ENCODE assay signal across 8 cellular contexts in genomic region chr5:140176028-140176382, GRCh38. TPM values are rescaled to one million over a fixed set of nuclear protein-coding genes. Genes with fewer than 3 reads are reported as not detected.
A peak's percentile ranks its signal among the peaks of the same experiment; 100 is the strongest.
DNase-seq lines count a peak whose midpoint lies in the region; ATAC-seq and TF ChIP-seq lines count a peak whose summit lies in the region.

No MANE protein-coding gene starts in this region.

- BruUV-seq in OCI-LY7 (replicated peaks; lab: Mats Ljungman, UMichigan), result no TSS peak

- no peaks in the 10 kb centered on the region for H3K9me3 Mint-ChIP-seq in CD4-positive, alpha-beta memory T cell
- no peaks in the 10 kb centered on the region for H3K9me3 Mint-ChIP-seq in endodermal cell

- peak overlapping the region; percentile 92 to 99 (median 95) for H3K27ac Mint-ChIP-seq in CD4-positive, alpha-beta memory T cell
- peak overlapping the region; percentile 94 for H3K27ac Mint-ChIP-seq in endodermal cell

- H3K9me3 ChIP-seq in CD4-positive, alpha-beta memory T cell (ENCODE audit: control insufficient read depth in 1 of 2, low read length in 2 of 2), result no peaks in the 10 kb centered on the region
- H3K9me3 ChIP-seq in OCI-LY7 (ENCODE audit: low read length), result no peaks in the 10 kb centered on the region
- no peaks in the 10 kb centered on the region for H3K9me3 ChIP-seq in endodermal cell (ENCODE audit: control insufficient read depth, low read length)
- H3K9me3 ChIP-seq in neutrophil, result no peaks in the 10 kb centered on the region

- peak overlapping the region; percentile 47 to 77 for H3K4me3 ChIP-seq in CD4-positive, alpha-beta memory T cell (ENCODE audit: low read length in 2 of 2)
- peak overlapping the region; percentile 94 for H3K4me3 ChIP-seq in OCI-LY7 (ENCODE audit: low read depth, low read length, poor library complexity, severe bottlenecking)
- peak overlapping the region; percentile 99 for H3K4me3 ChIP-seq in endodermal cell (ENCODE audit: low read length)
- H3K4me3 ChIP-seq in neutrophil (ENCODE audit: low read depth in 1 of 2, low read length in 1 of 2), result peak overlapping the region; percentile 62 to 67

- peak overlapping the region; percentile 84 to 94 (median 90) for H3K4me3 Mint-ChIP-seq in CD4-positive, alpha-beta memory T cell
- H3K4me3 Mint-ChIP-seq in endodermal cell, result peak overlapping the region; percentile 88

- H3K27me3 ChIP-seq in CD4-positive, alpha-beta memory T cell (ENCODE audit: insufficient read depth, low read length), result no peaks in the 10 kb centered on the region
- H3K27me3 ChIP-seq in endodermal cell (ENCODE audit: control insufficient read depth, insufficient read depth, low read length, poor library complexity, severe bottlenecking) (peaks cover 25% of the 10 kb centered on the region), neutrophil (no peaks in the 10 kb centered on the region)

- ATAC-seq in GM21390 (IDR thresholded peaks at IDR 0.05; ENCODE audit: unreplicated experiment) (no peak), HG03354 (IDR thresholded peaks at IDR 0.05; ENCODE audit: poor library complexity, severe bottlenecking, unreplicated experiment) (no peak), GM21381 (IDR thresholded peaks at IDR 0.05; ENCODE audit: unreplicated experiment) (no peak)

- no peaks in the 10 kb centered on the region for H3K9me2 ChIP-seq in OCI-LY7 (ENCODE audit: insufficient read depth, low read length)

- H3K4me1 ChIP-seq in CD4-positive, alpha-beta memory T cell (ENCODE audit: insufficient read depth, low read length), result peaks cover 12% of the 10 kb centered on the region
- peaks cover 10% of the 10 kb centered on the region for H3K4me1 ChIP-seq in OCI-LY7 (ENCODE audit: insufficient read depth, low read length, poor library complexity, severe bottlenecking)
- peaks cover 3% of the 10 kb centered on the region for H3K4me1 ChIP-seq in endodermal cell (ENCODE audit: control insufficient read depth, insufficient read depth, low read length)
- peaks cover 51% of the 10 kb centered on the region in 2 experiments for H3K4me1 ChIP-seq in neutrophil (ENCODE audit: control insufficient read depth in 1 of 2, insufficient read depth in 1 of 2, low read depth in 1 of 2, low read length in 1 of 2)

- H3K4me2 ChIP-seq in OCI-LY7 (ENCODE audit: low read length), result peak overlapping the region; percentile 92

- POLR2A ChIA-PET in CD4-positive, alpha-beta memory T cell (lab: Charles Lee; ENCODE audit: partially characterized antibody), result interaction anchor here (1.0 to 2.2 kb wide), 2 partner anchors 60 to 69 kb away, joined by 3 to 20 read pairs; no protein-coding TSS in a partner anchor
- POLR2A ChIA-PET in OCI-LY7 (lab: Charles Lee), result interaction anchor here (0.8 kb wide), 1 partner anchor 501 kb away, joined by 3 read pairs; no protein-coding TSS in a partner anchor

- H2AFZ ChIP-seq in OCI-LY7 (ENCODE audit: low read length), result peak overlapping the region; percentile 90

- peak overlapping the region; percentile 89 for H3K27ac ChIP-seq in CD4-positive, alpha-beta memory T cell (ENCODE audit: low read depth, low read length)
- peak overlapping the region; percentile 46 for H3K27ac ChIP-seq in OCI-LY7 (ENCODE audit: low read depth, low read length, poor library complexity, severe bottlenecking)
- H3K27ac ChIP-seq in endodermal cell (ENCODE audit: low read depth, low read length), result no peak overlapping the region
- H3K27ac ChIP-seq in neutrophil, result peak overlapping the region; percentile 95

- no peaks in the 10 kb centered on the region for H4K20me1 ChIP-seq in OCI-LY7 (ENCODE audit: insufficient read depth, low read length)

- TF ChIP-seq CTCF in OCI-LY7 (conservative IDR thresholded peaks at IDR 0.05; ENCODE audit: low read length), result no peak
- TF ChIP-seq CTCF in endodermal cell (conservative IDR thresholded peaks at IDR 0.05), result no peak
- no peak for TF ChIP-seq CTCF in neutrophil (IDR thresholded peaks at IDR 0.05)

- peaks cover 9% of the 10 kb centered on the region; the same call in 1 of the 2 replicates for H3K79me2 ChIP-seq in OCI-LY7 (ENCODE audit: insufficient read depth, low read depth, low read length)

- CTCF ChIA-PET in CD4-positive, alpha-beta memory T cell (lab: Charles Lee; ENCODE audit: partially characterized antibody), result no interaction called here
- CTCF ChIA-PET in OCI-LY7 (lab: Charles Lee; ENCODE audit: unreplicated experiment), result no interaction called here

- peak overlapping the region; percentile 91 for H3K9ac ChIP-seq in endodermal cell (ENCODE audit: extremely low read depth, low read length, poor library complexity, severe bottlenecking)

- 0 to 8% methylated on average over 2 to 4 of the region's 4 CpGs for WGBS in endodermal cell (ENCODE audit: insufficient coverage in 1 of 2, insufficient read length in 1 of 2), 2 experiments

- H3K4me1 Mint-ChIP-seq in CD4-positive, alpha-beta memory T cell, result peaks cover 7 to 23% (median 12%) of the 10 kb centered on the region in 4 donors
- peaks cover 20% of the 10 kb centered on the region for H3K4me1 Mint-ChIP-seq in endodermal cell

- peaks cover 0 to 3% of the 10 kb centered on the region in 2 donors for H3K36me3 Mint-ChIP-seq in CD4-positive, alpha-beta memory T cell
- H3K36me3 Mint-ChIP-seq in endodermal cell (ENCODE audit: low read depth), result no peaks in the 10 kb centered on the region

- no peaks in the 10 kb centered on the region for H3K36me3 ChIP-seq in CD4-positive, alpha-beta memory T cell (ENCODE audit: insufficient read depth, low read length)
- no peaks in the 10 kb centered on the region for H3K36me3 ChIP-seq in OCI-LY7 (ENCODE audit: insufficient read depth, low read length)
- H3K36me3 ChIP-seq in endodermal cell (ENCODE audit: control insufficient read depth, insufficient read depth, low read length), result no peaks in the 10 kb centered on the region
- H3K36me3 ChIP-seq in neutrophil, result no peaks in the 10 kb centered on the region

- intact Hi-C loops in CD4-positive, alpha-beta memory T cell (cut with micrococcal nuclease), result loop anchor here (10.0 kb wide), 1 partner anchor 179 kb away; no protein-coding TSS in a partner anchor
- intact Hi-C loops in OCI-LY7 (cut with micrococcal nuclease; ENCODE audit: unreplicated experiment), result no loop called here

- H3K27me3 Mint-ChIP-seq in CD4-positive, alpha-beta memory T cell, result no peaks in the 10 kb centered on the region
- peaks cover 20% of the 10 kb centered on the region for H3K27me3 Mint-ChIP-seq in endodermal cell (ENCODE audit: insufficient read depth)

- no peak for DNase-seq in CD4-positive, alpha-beta memory T cell
- no peak for DNase-seq in OCI-LY7 (ENCODE audit: low spot score)
- DNase-seq in endodermal cell, result no peak
- no peak for DNase-seq in NCI-H2107 treated with DMSO at 0.1 percent for 48 hours (lab: John Stamatoyannopoulos, UW; ENCODE audit: unreplicated experiment)

RNA-seq across cellular contexts. Expression of gene CYSTM1, which starts 1.0 kb away (rescaled TPM):
- total RNA-seq in CD4-positive, alpha-beta memory T cell, result 1 to 10 TPM; 5.0 to 6.3 TPM
- polyA plus RNA-seq in CD4-positive, alpha-beta memory T cell, result 10 to 100 TPM; 12.8 to 21.1 TPM
- total RNA-seq in OCI-LY7 (2014; rRNA removed; shearing (Covaris generic)), result 11.4 and 36.7 TPM in 2 replicates
- 21.4 and 23.8 TPM in 2 replicates for total RNA-seq in OCI-LY7 (2022)
- total RNA-seq in endodermal cell, result 10 to 100 TPM; 30.7 to 38.1 TPM
- polyA plus RNA-seq in endodermal cell (2013, experiment 1 of 2), result 19.4 TPM
- 22.2 TPM for polyA plus RNA-seq in endodermal cell (2013, experiment 2 of 2)

RNA-seq across cellular contexts. Expression of gene IGIP, which starts 50.3 kb away (rescaled TPM):
- 10 to 100 TPM; 13.7 to 14.9 TPM for total RNA-seq in CD4-positive, alpha-beta memory T cell
- polyA plus RNA-seq in CD4-positive, alpha-beta memory T cell, result under 1 TPM; 0.27 to 0.78 TPM
- total RNA-seq in OCI-LY7 (2014; rRNA removed; shearing (Covaris generic)), result 3.0 and 3.3 TPM in 2 replicates
- total RNA-seq in OCI-LY7 (2022) (4.9 and 5.5 TPM in 2 replicates), endodermal cell (1 to 10 TPM; 2.0 to 2.5 TPM)
- polyA plus RNA-seq in endodermal cell (2013, experiment 1 of 2), result 0.57 TPM
- 0.58 TPM for polyA plus RNA-seq in endodermal cell (2013, experiment 2 of 2)
